In the genomic region with DNA sequence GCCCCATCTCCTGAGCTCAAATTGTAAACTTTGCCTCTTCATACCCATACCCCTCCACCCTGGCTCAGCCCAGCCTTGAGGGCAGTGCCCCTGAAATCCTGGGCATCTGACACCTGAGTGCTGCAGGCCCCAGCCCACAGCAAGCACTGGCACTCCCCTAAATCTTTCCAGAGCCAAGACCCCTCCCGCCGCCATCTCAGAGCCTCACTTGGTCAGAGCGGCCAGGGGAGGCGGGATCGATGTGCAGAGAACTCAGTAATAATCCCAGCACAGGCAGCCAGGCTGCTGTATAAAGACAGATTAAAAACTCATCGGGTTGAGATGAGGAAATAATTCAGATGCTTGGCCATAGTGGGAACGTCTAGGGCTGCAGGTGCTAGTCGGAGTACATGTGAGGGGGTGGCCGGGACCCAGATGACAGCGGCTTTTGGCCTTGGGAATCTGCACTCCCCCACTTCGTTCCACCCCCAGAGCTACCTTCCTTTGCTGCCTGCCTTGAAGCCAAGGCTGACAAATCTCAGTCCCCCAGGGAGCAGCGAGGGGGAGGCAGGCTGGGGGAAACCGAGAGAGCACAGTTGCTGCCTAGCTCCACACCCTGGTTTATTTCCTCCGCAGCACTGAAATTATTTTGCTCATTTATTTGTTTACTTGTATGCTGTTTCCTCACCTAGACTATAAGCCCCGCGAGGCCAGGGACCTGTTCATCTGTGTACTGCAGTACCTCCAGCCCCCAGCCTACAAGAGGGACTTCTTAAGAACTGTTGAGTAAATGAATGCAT, we compare ENCODE assay signal across 1 cellular context.
TF ChIP-seq lines count a peak whose summit lies in the region.

No MANE protein-coding gene starts in this region.

TF ChIP-seq in GM23338, 12 proteins besides CTCF, POLR2A, EP300 and RAD21 (continued from another document):
- TF ChIP-seq, protein P1, sequence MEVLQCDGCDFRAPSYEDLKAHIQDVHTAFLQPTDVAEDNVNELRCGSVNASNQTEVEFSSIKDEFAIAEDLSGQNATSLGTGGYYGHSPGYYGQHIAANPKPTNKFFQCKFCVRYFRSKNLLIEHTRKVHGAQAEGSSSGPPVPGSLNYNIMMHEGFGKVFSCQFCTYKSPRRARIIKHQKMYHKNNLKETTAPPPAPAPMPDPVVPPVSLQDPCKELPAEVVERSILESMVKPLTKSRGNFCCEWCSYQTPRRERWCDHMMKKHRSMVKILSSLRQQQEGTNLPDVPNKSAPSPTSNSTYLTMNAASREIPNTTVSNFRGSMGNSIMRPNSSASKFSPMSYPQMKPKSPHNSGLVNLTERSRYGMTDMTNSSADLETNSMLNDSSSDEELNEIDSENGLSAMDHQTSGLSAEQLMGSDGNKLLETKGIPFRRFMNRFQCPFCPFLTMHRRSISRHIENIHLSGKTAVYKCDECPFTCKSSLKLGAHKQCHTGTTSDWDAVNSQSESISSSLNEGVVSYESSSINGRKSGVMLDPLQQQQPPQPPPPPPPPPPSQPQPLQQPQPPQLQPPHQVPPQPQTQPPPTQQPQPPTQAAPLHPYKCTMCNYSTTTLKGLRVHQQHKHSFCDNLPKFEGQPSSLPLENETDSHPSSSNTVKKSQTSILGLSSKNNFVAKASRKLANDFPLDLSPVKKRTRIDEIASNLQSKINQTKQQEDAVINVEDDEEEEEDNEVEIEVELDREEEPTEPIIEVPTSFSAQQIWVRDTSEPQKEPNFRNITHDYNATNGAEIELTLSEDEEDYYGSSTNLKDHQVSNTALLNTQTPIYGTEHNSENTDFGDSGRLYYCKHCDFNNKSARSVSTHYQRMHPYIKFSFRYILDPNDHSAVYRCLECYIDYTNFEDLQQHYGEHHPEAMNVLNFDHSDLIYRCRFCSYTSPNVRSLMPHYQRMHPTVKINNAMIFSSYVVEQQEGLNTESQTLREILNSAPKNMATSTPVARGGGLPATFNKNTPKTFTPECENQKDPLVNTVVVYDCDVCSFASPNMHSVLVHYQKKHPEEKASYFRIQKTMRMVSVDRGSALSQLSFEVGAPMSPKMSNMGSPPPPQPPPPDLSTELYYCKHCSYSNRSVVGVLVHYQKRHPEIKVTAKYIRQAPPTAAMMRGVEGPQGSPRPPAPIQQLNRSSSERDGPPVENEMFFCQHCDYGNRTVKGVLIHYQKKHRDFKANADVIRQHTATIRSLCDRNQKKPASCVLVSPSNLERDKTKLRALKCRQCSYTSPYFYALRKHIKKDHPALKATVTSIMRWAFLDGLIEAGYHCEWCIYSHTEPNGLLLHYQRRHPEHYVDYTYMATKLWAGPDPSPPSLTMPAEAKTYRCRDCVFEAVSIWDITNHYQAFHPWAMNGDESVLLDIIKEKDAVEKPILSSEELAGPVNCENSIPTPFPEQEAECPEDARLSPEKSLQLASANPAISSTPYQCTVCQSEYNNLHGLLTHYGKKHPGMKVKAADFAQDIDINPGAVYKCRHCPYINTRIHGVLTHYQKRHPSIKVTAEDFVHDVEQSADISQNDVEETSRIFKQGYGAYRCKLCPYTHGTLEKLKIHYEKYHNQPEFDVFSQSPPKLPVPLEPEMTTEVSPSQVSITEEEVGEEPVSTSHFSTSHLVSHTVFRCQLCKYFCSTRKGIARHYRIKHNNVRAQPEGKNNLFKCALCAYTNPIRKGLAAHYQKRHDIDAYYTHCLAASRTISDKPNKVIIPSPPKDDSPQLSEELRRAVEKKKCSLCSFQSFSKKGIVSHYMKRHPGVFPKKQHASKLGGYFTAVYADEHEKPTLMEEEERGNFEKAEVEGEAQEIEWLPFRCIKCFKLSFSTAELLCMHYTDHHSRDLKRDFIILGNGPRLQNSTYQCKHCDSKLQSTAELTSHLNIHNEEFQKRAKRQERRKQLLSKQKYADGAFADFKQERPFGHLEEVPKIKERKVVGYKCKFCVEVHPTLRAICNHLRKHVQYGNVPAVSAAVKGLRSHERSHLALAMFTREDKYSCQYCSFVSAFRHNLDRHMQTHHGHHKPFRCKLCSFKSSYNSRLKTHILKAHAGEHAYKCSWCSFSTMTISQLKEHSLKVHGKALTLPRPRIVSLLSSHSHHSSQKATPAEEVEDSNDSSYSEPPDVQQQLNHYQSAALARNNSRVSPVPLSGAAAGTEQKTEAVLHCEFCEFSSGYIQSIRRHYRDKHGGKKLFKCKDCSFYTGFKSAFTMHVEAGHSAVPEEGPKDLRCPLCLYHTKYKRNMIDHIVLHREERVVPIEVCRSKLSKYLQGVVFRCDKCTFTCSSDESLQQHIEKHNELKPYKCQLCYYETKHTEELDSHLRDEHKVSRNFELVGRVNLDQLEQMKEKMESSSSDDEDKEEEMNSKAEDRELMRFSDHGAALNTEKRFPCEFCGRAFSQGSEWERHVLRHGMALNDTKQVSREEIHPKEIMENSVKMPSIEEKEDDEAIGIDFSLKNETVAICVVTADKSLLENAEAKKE (CRISPR knock-in tag; IDR thresholded peaks at IDR 0.05): no peak
